Comparison of ENCODE assay signal across 1 cellular context in genomic region chr11:113875414-113876073, GRCh38.
TF ChIP-seq lines count a peak whose summit lies in the region.

A gene with protein sequence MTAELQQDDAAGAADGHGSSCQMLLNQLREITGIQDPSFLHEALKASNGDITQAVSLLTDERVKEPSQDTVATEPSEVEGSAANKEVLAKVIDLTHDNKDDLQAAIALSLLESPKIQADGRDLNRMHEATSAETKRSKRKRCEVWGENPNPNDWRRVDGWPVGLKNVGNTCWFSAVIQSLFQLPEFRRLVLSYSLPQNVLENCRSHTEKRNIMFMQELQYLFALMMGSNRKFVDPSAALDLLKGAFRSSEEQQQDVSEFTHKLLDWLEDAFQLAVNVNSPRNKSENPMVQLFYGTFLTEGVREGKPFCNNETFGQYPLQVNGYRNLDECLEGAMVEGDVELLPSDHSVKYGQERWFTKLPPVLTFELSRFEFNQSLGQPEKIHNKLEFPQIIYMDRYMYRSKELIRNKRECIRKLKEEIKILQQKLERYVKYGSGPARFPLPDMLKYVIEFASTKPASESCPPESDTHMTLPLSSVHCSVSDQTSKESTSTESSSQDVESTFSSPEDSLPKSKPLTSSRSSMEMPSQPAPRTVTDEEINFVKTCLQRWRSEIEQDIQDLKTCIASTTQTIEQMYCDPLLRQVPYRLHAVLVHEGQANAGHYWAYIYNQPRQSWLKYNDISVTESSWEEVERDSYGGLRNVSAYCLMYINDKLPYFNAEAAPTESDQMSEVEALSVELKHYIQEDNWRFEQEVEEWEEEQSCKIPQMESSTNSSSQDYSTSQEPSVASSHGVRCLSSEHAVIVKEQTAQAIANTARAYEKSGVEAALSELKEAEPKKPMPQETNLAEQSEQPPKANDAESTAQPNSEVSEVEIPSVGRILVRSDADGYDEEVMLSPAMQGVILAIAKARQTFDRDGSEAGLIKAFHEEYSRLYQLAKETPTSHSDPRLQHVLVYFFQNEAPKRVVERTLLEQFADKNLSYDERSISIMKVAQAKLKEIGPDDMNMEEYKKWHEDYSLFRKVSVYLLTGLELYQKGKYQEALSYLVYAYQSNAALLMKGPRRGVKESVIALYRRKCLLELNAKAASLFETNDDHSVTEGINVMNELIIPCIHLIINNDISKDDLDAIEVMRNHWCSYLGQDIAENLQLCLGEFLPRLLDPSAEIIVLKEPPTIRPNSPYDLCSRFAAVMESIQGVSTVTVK (minus strand): TSS chr11:113875572. CDS start chr11:113875501, 71 bp downstream.

TF ChIP-seq in HepG2, 621 proteins besides CTCF, POLR2A, EP300 and RAD21 (continued from another document and continues in another):
- TF ChIP-seq NR0B2 (CRISPR knock-in tag; IDR thresholded peaks at IDR 0.05) (no peak), RFX5 (IDR thresholded peaks at IDR 0.05; ENCODE audit: low read depth, low read length) (no peak), ATF4 (CRISPR knock-in tag; IDR thresholded peaks at IDR 0.05) (no peak), SMAD1 (CRISPR knock-in tag; IDR thresholded peaks at IDR 0.05; ENCODE audit: borderline replicate concordance, low read depth) (0 out of 2 replicates have a peak, but pooled peaks have one; percentile 29), ZNF160 (CRISPR knock-in tag; IDR thresholded peaks at IDR 0.05) (peak; percentile 74), MED13 (CRISPR knock-in tag; IDR thresholded peaks at IDR 0.05) (no peak), SNAPC4 (CRISPR knock-in tag; IDR thresholded peaks at IDR 0.05) (peak; percentile 72; the same call in 1 of the 2 replicates), ZNF639 (CRISPR knock-in tag; conservative IDR thresholded peaks at IDR 0.05) (no peak; the same call in 1 of the 2 replicates), KMT2A (CRISPR knock-in tag; IDR thresholded peaks at IDR 0.05) (no peak; the same call in 1 of the 2 replicates), HIVEP1 (CRISPR knock-in tag; IDR thresholded peaks at IDR 0.05) (no peak), ARID4A (CRISPR knock-in tag; IDR thresholded peaks at IDR 0.05; ENCODE audit: borderline replicate concordance) (peak; percentile 38; the same call in 1 of the 2 replicates), MIXL1 (CRISPR knock-in tag; IDR thresholded peaks at IDR 0.05) (0 out of 2 replicates have a peak, but pooled peaks have one; percentile 21), THAP7 (CRISPR knock-in tag; IDR thresholded peaks at IDR 0.05) (no peak; the same call in 1 of the 2 replicates)
- TF ChIP-seq, protein P1, sequence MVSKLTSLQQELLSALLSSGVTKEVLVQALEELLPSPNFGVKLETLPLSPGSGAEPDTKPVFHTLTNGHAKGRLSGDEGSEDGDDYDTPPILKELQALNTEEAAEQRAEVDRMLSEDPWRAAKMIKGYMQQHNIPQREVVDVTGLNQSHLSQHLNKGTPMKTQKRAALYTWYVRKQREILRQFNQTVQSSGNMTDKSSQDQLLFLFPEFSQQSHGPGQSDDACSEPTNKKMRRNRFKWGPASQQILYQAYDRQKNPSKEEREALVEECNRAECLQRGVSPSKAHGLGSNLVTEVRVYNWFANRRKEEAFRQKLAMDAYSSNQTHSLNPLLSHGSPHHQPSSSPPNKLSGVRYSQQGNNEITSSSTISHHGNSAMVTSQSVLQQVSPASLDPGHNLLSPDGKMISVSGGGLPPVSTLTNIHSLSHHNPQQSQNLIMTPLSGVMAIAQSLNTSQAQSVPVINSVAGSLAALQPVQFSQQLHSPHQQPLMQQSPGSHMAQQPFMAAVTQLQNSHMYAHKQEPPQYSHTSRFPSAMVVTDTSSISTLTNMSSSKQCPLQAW (CRISPR knock-in tag; IDR thresholded peaks at IDR 0.05): peak; percentile 70
- TF ChIP-seq, protein P2, sequence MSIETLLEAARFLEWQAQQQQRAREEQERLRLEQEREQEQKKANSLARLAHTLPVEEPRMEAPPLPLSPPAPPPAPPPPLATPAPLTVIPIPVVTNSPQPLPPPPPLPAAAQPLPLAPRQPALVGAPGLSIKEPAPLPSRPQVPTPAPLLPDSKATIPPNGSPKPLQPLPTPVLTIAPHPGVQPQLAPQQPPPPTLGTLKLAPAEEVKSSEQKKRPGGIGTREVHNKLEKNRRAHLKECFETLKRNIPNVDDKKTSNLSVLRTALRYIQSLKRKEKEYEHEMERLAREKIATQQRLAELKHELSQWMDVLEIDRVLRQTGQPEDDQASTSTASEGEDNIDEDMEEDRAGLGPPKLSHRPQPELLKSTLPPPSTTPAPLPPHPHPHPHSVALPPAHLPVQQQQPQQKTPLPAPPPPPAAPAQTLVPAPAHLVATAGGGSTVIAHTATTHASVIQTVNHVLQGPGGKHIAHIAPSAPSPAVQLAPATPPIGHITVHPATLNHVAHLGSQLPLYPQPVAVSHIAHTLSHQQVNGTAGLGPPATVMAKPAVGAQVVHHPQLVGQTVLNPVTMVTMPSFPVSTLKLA (IDR thresholded peaks at IDR 0.05): peak; percentile 31; the same call in 1 of the 2 replicates
- TF ChIP-seq, protein P3, sequence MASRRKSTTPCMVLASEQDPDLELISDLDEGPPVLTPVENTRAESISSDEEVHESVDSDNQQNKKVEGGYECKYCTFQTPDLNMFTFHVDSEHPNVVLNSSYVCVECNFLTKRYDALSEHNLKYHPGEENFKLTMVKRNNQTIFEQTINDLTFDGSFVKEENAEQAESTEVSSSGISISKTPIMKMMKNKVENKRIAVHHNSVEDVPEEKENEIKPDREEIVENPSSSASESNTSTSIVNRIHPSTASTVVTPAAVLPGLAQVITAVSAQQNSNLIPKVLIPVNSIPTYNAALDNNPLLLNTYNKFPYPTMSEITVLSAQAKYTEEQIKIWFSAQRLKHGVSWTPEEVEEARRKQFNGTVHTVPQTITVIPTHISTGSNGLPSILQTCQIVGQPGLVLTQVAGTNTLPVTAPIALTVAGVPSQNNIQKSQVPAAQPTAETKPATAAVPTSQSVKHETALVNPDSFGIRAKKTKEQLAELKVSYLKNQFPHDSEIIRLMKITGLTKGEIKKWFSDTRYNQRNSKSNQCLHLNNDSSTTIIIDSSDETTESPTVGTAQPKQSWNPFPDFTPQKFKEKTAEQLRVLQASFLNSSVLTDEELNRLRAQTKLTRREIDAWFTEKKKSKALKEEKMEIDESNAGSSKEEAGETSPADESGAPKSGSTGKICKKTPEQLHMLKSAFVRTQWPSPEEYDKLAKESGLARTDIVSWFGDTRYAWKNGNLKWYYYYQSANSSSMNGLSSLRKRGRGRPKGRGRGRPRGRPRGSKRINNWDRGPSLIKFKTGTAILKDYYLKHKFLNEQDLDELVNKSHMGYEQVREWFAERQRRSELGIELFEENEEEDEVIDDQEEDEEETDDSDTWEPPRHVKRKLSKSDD (CRISPR knock-in tag; IDR thresholded peaks at IDR 0.05; ENCODE audit: low read depth): peak; percentile 49; the same call in 1 of the 2 replicates
- TF ChIP-seq, protein P4, sequence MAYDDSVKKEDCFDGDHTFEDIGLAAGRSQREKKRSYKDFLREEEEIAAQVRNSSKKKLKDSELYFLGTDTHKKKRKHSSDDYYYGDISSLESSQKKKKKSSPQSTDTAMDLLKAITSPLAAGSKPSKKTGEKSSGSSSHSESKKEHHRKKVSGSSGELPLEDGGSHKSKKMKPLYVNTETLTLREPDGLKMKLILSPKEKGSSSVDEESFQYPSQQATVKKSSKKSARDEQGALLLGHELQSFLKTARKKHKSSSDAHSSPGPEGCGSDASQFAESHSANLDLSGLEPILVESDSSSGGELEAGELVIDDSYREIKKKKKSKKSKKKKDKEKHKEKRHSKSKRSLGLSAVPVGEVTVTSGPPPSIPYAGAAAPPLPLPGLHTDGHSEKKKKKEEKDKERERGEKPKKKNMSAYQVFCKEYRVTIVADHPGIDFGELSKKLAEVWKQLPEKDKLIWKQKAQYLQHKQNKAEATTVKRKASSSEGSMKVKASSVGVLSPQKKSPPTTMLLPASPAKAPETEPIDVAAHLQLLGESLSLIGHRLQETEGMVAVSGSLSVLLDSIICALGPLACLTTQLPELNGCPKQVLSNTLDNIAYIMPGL (CRISPR knock-in tag; IDR thresholded peaks at IDR 0.05; ENCODE audit: borderline replicate concordance in 1 of 2, low read depth in 1 of 2): peak in 1 of 2 experiments; percentile 57; a peak in 1 of 4 replicates
- TF ChIP-seq, protein P5, sequence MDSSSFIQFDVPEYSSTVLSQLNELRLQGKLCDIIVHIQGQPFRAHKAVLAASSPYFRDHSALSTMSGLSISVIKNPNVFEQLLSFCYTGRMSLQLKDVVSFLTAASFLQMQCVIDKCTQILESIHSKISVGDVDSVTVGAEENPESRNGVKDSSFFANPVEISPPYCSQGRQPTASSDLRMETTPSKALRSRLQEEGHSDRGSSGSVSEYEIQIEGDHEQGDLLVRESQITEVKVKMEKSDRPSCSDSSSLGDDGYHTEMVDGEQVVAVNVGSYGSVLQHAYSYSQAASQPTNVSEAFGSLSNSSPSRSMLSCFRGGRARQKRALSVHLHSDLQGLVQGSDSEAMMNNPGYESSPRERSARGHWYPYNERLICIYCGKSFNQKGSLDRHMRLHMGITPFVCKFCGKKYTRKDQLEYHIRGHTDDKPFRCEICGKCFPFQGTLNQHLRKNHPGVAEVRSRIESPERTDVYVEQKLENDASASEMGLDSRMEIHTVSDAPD (CRISPR knock-in tag; IDR thresholded peaks at IDR 0.05): no peak
